Comparison of ENCODE assay signal across 1 cellular context in genomic region chr12:40312196-40312595, GRCh38.
TF ChIP-seq lines count a peak whose summit lies in the region.

No MANE protein-coding gene starts in this region.

TF ChIP-seq in A549, 52 proteins besides CTCF, POLR2A, EP300 and RAD21 (continued from another document):
- TF ChIP-seq ELK1 (IDR thresholded peaks at IDR 0.05; ENCODE audit: low read depth, low read length) (no peak), NPAS2 (CRISPR knock-in tag; IDR thresholded peaks at IDR 0.05; ENCODE audit: borderline replicate concordance) (no peak)
